Comparison of ENCODE assay signal across 19 cellular contexts in the genomic region with DNA sequence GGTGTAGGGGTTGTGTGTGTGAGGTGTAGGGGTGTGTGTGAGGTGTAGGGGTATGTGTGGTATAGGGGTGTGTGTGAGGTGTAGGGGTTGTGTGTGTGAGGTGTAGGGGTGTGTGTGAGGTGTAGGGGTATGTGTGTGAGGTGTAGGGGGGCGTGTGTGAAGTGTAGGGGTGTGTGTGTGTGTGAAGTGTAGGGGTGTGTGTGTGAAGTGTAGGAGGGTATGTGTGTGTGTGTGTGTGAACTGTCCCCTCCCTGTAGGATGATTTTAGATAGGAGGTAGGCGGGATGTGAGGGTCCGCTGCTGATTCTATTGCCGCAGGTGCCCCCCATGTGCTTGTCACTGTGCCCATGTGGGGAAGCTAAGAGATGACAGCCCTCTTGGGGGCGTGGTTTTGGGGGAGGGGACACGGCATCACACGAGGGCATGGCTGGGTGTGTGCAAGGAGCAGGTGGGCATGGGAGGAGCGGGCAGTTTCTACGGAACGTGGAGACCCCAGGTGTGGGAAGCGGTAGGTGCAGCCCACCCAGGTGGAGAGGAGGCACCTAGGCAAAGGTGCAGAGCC.
DNase-seq lines count a peak whose midpoint lies in the region; ATAC-seq, FAIRE-seq and TF ChIP-seq lines count a peak whose summit lies in the region.
"Had no signal": no experiment of that assay in that cellular context is flagged by ENCODE, and none has a peak within 500 bp of the region (broad histone marks: within the 10 kb centered on the region; RNA-seq: fewer than 3 reads in every experiment).

No MANE protein-coding gene starts in this region.

- no peak for DNase-seq in IMR-90
- peak; percentile 48 for DNase-seq in kidney
- no peak for DNase-seq in stimulated activated naive B cell treated with anti-CD40 and anti-IgM and Interleukin-4, amounts not matched to agents 10 μg/mL and 1 μg/mL and 100 μg/mL, for 72 hours
- no peak for DNase-seq in immature natural killer cell
- no peak for DNase-seq in NCI-H345 treated with DMSO at 0.1 percent for 48 hours (lab: John Stamatoyannopoulos, UW; ENCODE audit: unreplicated experiment)
- no peak for DNase-seq in cerebellar cortex (ENCODE audit: low spot score)
- DNase-seq: Caco-2; CD4-positive, alpha-beta memory T cell; DMS 273 treated with DMSO at 0.1 percent for 48 hours; DMS79 treated with DMSO at 0.1 percent for 48 hours; H9; NCI-H1092 treated with DMSO at 0.1 percent for 48 hours; NCI-H1436 treated with DMSO at 0.1 percent for 48 hours; NCI-H1930; NCI-H510A treated with DMSO at 0.1 percent for 48 hours; NCI-H774 had no signal

- H2BK15ac ChIP-seq in IMR-90 (ENCODE audit: low read depth, low read length), result no peak overlapping the region

- BruUV-seq in IMR-90 (replicated peaks; lab: Mats Ljungman, UMichigan), result no TSS peak

- 84 to 100% methylated on average over 1 to 6 of the region's 11 CpGs for WGBS in IMR-90 (ENCODE audit: extremely low coverage in 2 of 2, insufficient read length in 1 of 2), 2 experiments

- no peak overlapping the region for H2AFZ ChIP-seq in IMR-90 (replicated peaks; ENCODE audit: low read length, poor library complexity)

- H3K9me3 ChIP-seq in BLaER1 treated with 17β-estradiol and CSF1 and Interleukin-3, amounts not matched to agents 10 nM and 100 nM (replicated peaks in 1 of 11), result peaks cover 4 to 12% (median 10%) of the 10 kb centered on the region in 11 experiments; a peak in 18 of 22 replicates
- H3K9me3 ChIP-seq in IMR-90 (ENCODE audit: control insufficient read depth, insufficient read depth, low read length) (no peaks in the 10 kb centered on the region), kidney (ENCODE audit: control insufficient read depth in 1 of 2, low read length in 2 of 2) (no peaks in the 10 kb centered on the region)
- H3K9me3 ChIP-seq: Caco-2, SJSA1 had no signal

- peak overlapping the region in 9 of 11 experiments; percentile 34 to 91 (median 80); a peak in 19 of 22 replicates for H3K4me2 ChIP-seq in BLaER1 treated with 17β-estradiol and CSF1 and Interleukin-3, amounts not matched to agents 10 nM and 100 nM
- no peak overlapping the region for H3K4me2 ChIP-seq in IMR-90 (ENCODE audit: low read depth, low read length)

- TF ChIP-seq CTCF in IMR-90 (conservative IDR thresholded peaks at IDR 0.05; ENCODE audit: low read depth, low read length) (no peak), kidney (IDR thresholded peaks at IDR 0.05; ENCODE audit: borderline replicate concordance, extremely low read depth, insufficient read depth) (no peak)

- peaks cover 32 to 40% of the 10 kb centered on the region in 2 donors for H3K4me1 Mint-ChIP-seq in stimulated activated naive B cell treated with anti-CD40 and anti-IgM and Interleukin-4, amounts not matched to agents 10 μg/mL and 1 μg/mL and 100 μg/mL, for 72 hours
- no peaks in the 10 kb centered on the region for H3K4me1 Mint-ChIP-seq in immature natural killer cell
- H3K4me1 Mint-ChIP-seq: CD4-positive, alpha-beta memory T cell; H9 had no signal

- peaks cover 19 to 98% (median 86%) of the 10 kb centered on the region in 10 experiments for H3K4me1 ChIP-seq in BLaER1 treated with 17β-estradiol and CSF1 and Interleukin-3, amounts not matched to agents 10 nM and 100 nM
- H3K4me1 ChIP-seq in IMR-90 (ENCODE audit: control insufficient read depth, insufficient read depth, low read length), result no peaks in the 10 kb centered on the region
- peaks cover 6 to 8% of the 10 kb centered on the region in 2 donors for H3K4me1 ChIP-seq in kidney (ENCODE audit: control insufficient read depth in 1 of 2, insufficient read depth in 1 of 2, low read depth in 1 of 2, low read length in 2 of 2)
- H3K4me1 ChIP-seq: Caco-2, SJSA1 had no signal

- POLR2A ChIA-PET in IMR-90 (lab: Charles Lee; ENCODE audit: unreplicated experiment), result no interaction called here

- no peak overlapping the region for H3K56ac ChIP-seq in IMR-90 (ENCODE audit: extremely low read depth, insufficient read depth, low read length)

- TF ChIP-seq RAD21 in IMR-90 (IDR thresholded peaks at IDR 0.05; ENCODE audit: low read length), result no peak

- TF ChIP-seq POLR2A in IMR-90 (IDR thresholded peaks at IDR 0.05; ENCODE audit: low read depth, low read length), result no peak

- H3K36me3 Mint-ChIP-seq in stimulated activated naive B cell treated with anti-CD40 and anti-IgM and Interleukin-4, amounts not matched to agents 10 μg/mL and 1 μg/mL and 100 μg/mL, for 72 hours, result peaks cover 74 to 88% of the 10 kb centered on the region in 2 donors
- peaks cover 22 to 56% (median 44%) of the 10 kb centered on the region in 3 donors for H3K36me3 Mint-ChIP-seq in immature natural killer cell

- no peak overlapping the region for H3K4me3 Mint-ChIP-seq in stimulated activated naive B cell treated with anti-CD40 and anti-IgM and Interleukin-4, amounts not matched to agents 10 μg/mL and 1 μg/mL and 100 μg/mL, for 72 hours
- H3K4me3 Mint-ChIP-seq in immature natural killer cell, result no peak overlapping the region
- H3K4me3 Mint-ChIP-seq: CD4-positive, alpha-beta memory T cell; H9 had no signal

- CTCF ChIA-PET in IMR-90 (lab: Yijun Ruan, JAX), result no interaction called here

- peaks cover 53 to 96% (median 74%) of the 10 kb centered on the region in 11 experiments for H3K36me3 ChIP-seq in BLaER1 treated with 17β-estradiol and CSF1 and Interleukin-3, amounts not matched to agents 10 nM and 100 nM
- H3K36me3 ChIP-seq in IMR-90 (ENCODE audit: control insufficient read depth, insufficient read depth, low read length) (peaks cover 58% of the 10 kb centered on the region), kidney (ENCODE audit: control insufficient read depth in 1 of 2, insufficient read depth in 2 of 2, low read length in 2 of 2) (peaks cover 25 to 26% of the 10 kb centered on the region in 2 donors)

- no peak overlapping the region for H3K27ac ChIP-seq in BLaER1 treated with 17β-estradiol and CSF1 and Interleukin-3, amounts not matched to agents 10 nM and 100 nM
- H3K27ac ChIP-seq in IMR-90 (ENCODE audit: insufficient read depth, low read length), result no peak overlapping the region
- no peak overlapping the region for H3K27ac ChIP-seq in kidney (ENCODE audit: low read depth in 2 of 2, low read length in 2 of 2)
- H3K27ac ChIP-seq: SJSA1 had no signal

- H3K79me1 ChIP-seq in IMR-90 (ENCODE audit: low read depth in 1 of 2, low read length in 2 of 2), result peaks cover 3 to 9% of the 10 kb centered on the region in 2 experiments; a peak in 1 of 4 replicates

- H3K27me3 Mint-ChIP-seq in stimulated activated naive B cell treated with anti-CD40 and anti-IgM and Interleukin-4, amounts not matched to agents 10 μg/mL and 1 μg/mL and 100 μg/mL, for 72 hours, result no peaks in the 10 kb centered on the region
- no peaks in the 10 kb centered on the region for H3K27me3 Mint-ChIP-seq in immature natural killer cell (ENCODE audit: low read depth in 3 of 3)
- H3K27me3 Mint-ChIP-seq: CD4-positive, alpha-beta memory T cell had no signal

- peaks cover 0 to 14% (median 0%) of the 10 kb centered on the region in 11 experiments; a peak in 3 of 22 replicates for H3K27me3 ChIP-seq in BLaER1 treated with 17β-estradiol and CSF1 and Interleukin-3, amounts not matched to agents 10 nM and 100 nM
- no peaks in the 10 kb centered on the region for H3K27me3 ChIP-seq in IMR-90 (ENCODE audit: control insufficient read depth, insufficient read depth, low read length)
- H3K27me3 ChIP-seq: SJSA1 had no signal

- no peak overlapping the region for H4K5ac ChIP-seq in IMR-90 (ENCODE audit: low read depth, low read length)

- no peak overlapping the region for H3K14ac ChIP-seq in IMR-90 (replicated peaks; ENCODE audit: low read depth, low read length)

- peak overlapping the region; percentile 56 for H2BK5ac ChIP-seq in IMR-90 (ENCODE audit: low read depth, low read length, poor library complexity, severe bottlenecking)

- peaks cover 31 to 97% (median 88%) of the 10 kb centered on the region in 11 experiments; a peak in 21 of 22 replicates for H4K20me1 ChIP-seq in BLaER1 treated with 17β-estradiol and CSF1 and Interleukin-3, amounts not matched to agents 10 nM and 100 nM
- no peaks in the 10 kb centered on the region; the same call in 1 of the 2 replicates for H4K20me1 ChIP-seq in IMR-90 (ENCODE audit: insufficient read depth, low read length)

- H3K4me3 ChIP-seq in BLaER1 treated with 17β-estradiol and CSF1 and Interleukin-3, amounts not matched to agents 10 nM and 100 nM, result no peak overlapping the region; a peak in 1 of 20 replicates
- H3K4me3 ChIP-seq in IMR-90 (ENCODE audit: insufficient read depth, low read depth, low read length) (no peak overlapping the region), kidney (ENCODE audit: low read length in 2 of 2) (no peak overlapping the region)
- H3K4me3 ChIP-seq: SJSA1 had no signal

- no peak overlapping the region for H2AK5ac ChIP-seq in IMR-90 (ENCODE audit: low read depth, low read length)

- peak overlapping the region; percentile 19 for H2AK9ac ChIP-seq in IMR-90 (replicated peaks; ENCODE audit: low read depth, low read length, poor library complexity)

- peaks cover 0 to 5% of the 10 kb centered on the region in 2 donors for H3K9me3 Mint-ChIP-seq in stimulated activated naive B cell treated with anti-CD40 and anti-IgM and Interleukin-4, amounts not matched to agents 10 μg/mL and 1 μg/mL and 100 μg/mL, for 72 hours
- H3K9me3 Mint-ChIP-seq in immature natural killer cell, result no peaks in the 10 kb centered on the region

- in situ Hi-C loops in IMR-90 (cut with MboI; ENCODE audit: low sequenced_read_pairs), result no loop called here

- no peak overlapping the region for H2BK120ac ChIP-seq in IMR-90 (ENCODE audit: low read depth, low read length)

- peak overlapping the region; percentile 5 for H3K27ac Mint-ChIP-seq in stimulated activated naive B cell treated with anti-CD40 and anti-IgM and Interleukin-4, amounts not matched to agents 10 μg/mL and 1 μg/mL and 100 μg/mL, for 72 hours
- peak overlapping the region in 2 of 6 donors; percentile 26 to 85 for H3K27ac Mint-ChIP-seq in immature natural killer cell
- H3K27ac Mint-ChIP-seq: H9 had no signal

- H2BK20ac ChIP-seq in IMR-90 (ENCODE audit: low read depth, low read length), result no peak overlapping the region

- H3K9me1 ChIP-seq in IMR-90 (ENCODE audit: insufficient read depth, low read length), result no peaks in the 10 kb centered on the region

- H4K8ac ChIP-seq in IMR-90 (ENCODE audit: low read depth in 2 of 2, low read length in 2 of 2), result no peak overlapping the region

- H3K18ac ChIP-seq in IMR-90 (ENCODE audit: low read depth, low read length), result no peak overlapping the region

- dilution Hi-C loops in IMR-90 (cut with HindIII; ENCODE audit: low sequenced_read_pairs, unreplicated experiment), result no loop called here

- intact Hi-C loops in IMR-90 (cut with micrococcal nuclease), result no loop called here
- intact Hi-C loops in kidney (cut with DNase I), result no loop called here

- no peak for FAIRE-seq in kidney (lab: Jason Lieb, UNC)

- H4K91ac ChIP-seq in IMR-90 (ENCODE audit: insufficient read depth, low read depth, low read length), result no peak overlapping the region

- ATAC-seq in IMR-90 (ENCODE audit: low read depth), result no peak
- ATAC-seq in stimulated activated naive B cell treated with anti-CD40 and anti-IgM and Interleukin-4, amounts not matched to agents 10 μg/mL and 1 μg/mL and 100 μg/mL, for 72 hours (replicated peaks), result no peak
- ATAC-seq: Right ventricle myocardium inferior had no signal

- no peak overlapping the region for H3K23ac ChIP-seq in IMR-90 (ENCODE audit: low read depth, low read length)

- H3K9ac ChIP-seq in BLaER1 treated with 17β-estradiol and CSF1 and Interleukin-3, amounts not matched to agents 10 nM and 100 nM, result no peak overlapping the region; a peak in 1 of 22 replicates
- H3K9ac ChIP-seq in IMR-90 (ENCODE audit: low read depth, low read length) (no peak overlapping the region), kidney (ENCODE audit: low read length in 2 of 2) (no peak overlapping the region)

- no peak overlapping the region for H3K4ac ChIP-seq in IMR-90 (ENCODE audit: low read depth, low read length)
